ENCODE assay signal across 16 cellular contexts in the genomic region with DNA sequence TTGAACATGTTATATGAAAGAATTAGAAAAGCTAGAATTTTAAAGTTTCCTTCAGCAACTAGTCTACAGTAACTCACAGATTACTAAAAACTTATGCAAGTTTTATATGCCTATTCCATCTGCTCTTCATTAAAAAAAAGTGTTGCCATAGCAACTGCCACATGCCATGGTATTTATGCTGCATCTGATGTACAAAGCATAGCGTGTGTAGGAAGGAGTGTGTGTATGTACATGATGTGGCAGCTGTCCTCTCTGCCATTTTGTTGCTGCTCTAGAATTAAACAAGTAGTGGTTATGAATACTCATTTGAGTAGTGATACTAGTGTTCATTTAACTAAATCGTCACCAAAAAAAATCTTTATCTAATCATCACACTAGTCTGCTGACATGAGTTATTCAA.
"Had no signal": no experiment of that assay in that cellular context is flagged by ENCODE, and none has a peak within 500 bp of the region (broad histone marks: within the 10 kb centered on the region; RNA-seq: fewer than 3 reads in every experiment).

No MANE protein-coding gene starts in this region.

- H3K9me3 ChIP-seq: left ventricle myocardium inferior, neutrophil, stomach, thyroid gland had no signal

- DNase-seq: activated CD4-positive, alpha-beta memory T cell treated with anti-CD3 and anti-CD28 coated beads for 36 hours; activated CD8-positive, alpha-beta memory T cell treated with anti-CD3 and anti-CD28 coated beads, Interleukin-2, amount 10 ng/mL, durations not matched to agents 7 days and 5 days; activated naive CD4-positive, alpha-beta T cell treated with anti-CD3 and anti-CD28 coated beads for 36 hours; activated naive CD8-positive, alpha-beta T cell treated with anti-CD3 and anti-CD28 coated beads, Interleukin-2, amount 50 U/mL, for 24 hours; activated T-cell treated with anti-CD3 and anti-CD28 coated beads, Interleukin-2, amount 50 U/mL, for 1 hour; erythroblast; foreskin keratinocyte; glutamatergic neuron; left ventricle myocardium inferior; naive thymus-derived CD8-positive, alpha-beta T cell; stimulated activated CD4-positive, alpha-beta T cell treated with anti-CD3 and anti-CD28 coated beads, Interleukin-1b, Interleukin-23, amount 100 ng/mL, for 48 hours; stomach; thyroid gland; WERI-Rb-1 had no signal

- H3K36me3 ChIP-seq: left ventricle myocardium inferior, neutrophil, stomach, thyroid gland, WERI-Rb-1 had no signal

- H3K4me1 ChIP-seq: foreskin keratinocyte, stomach, thyroid gland had no signal

- H3K27me3 ChIP-seq: dorsolateral prefrontal cortex, neutrophil, stomach, thyroid gland had no signal

- H3K27ac ChIP-seq: foreskin keratinocyte, left ventricle myocardium inferior, neutrophil, stomach, thyroid gland, WERI-Rb-1 had no signal

- H3K4me3 ChIP-seq: dorsolateral prefrontal cortex, left ventricle myocardium inferior, stomach, thyroid gland had no signal
